Comparison of ENCODE assay signal across 19 cellular contexts in genomic region chr4:54152846-54153600, GRCh38. TPM values are rescaled to one million over a fixed set of nuclear protein-coding genes. Genes with fewer than 3 reads are reported as not detected.
DNase-seq lines count a peak whose midpoint lies in the region; ATAC-seq and TF ChIP-seq lines count a peak whose summit lies in the region.
"Had no signal": no experiment of that assay in that cellular context is flagged by ENCODE, and none has a peak within 500 bp of the region (broad histone marks: within the 10 kb centered on the region; RNA-seq: fewer than 3 reads in every experiment).

No MANE protein-coding gene starts in this region.

- TF ChIP-seq CTCF in AG04450 (IDR thresholded peaks at IDR 0.05; ENCODE audit: low read depth, low read length), result no peak
- no peak for TF ChIP-seq CTCF in IMR-90 (conservative IDR thresholded peaks at IDR 0.05; ENCODE audit: low read depth, low read length)
- no peak for TF ChIP-seq CTCF in breast epithelium (IDR thresholded peaks at IDR 0.05)
- no peak for TF ChIP-seq CTCF in kidney epithelial cell (IDR thresholded peaks at IDR 0.05; ENCODE audit: insufficient read depth, low read length, poor library complexity, severe bottlenecking)

- H3K4me1 ChIP-seq in IMR-90 (ENCODE audit: control insufficient read depth, insufficient read depth, low read length), result peaks cover 8% of the 10 kb centered on the region; the same call in 1 of the 2 replicates
- no peaks in the 10 kb centered on the region for H3K4me1 ChIP-seq in breast epithelium
- H3K4me1 ChIP-seq: lower lobe of right lung, thyroid gland had no signal

- DNase-seq in AG04450 (ENCODE audit: low read depth, low spot score) (peak; percentile 24), IMR-90 (peak; percentile 63), breast epithelium (ENCODE audit: low spot score in 2 of 2) (peak in 1 of 2 donors; percentile 41), kidney epithelial cell (ENCODE audit: low read depth) (peak; percentile 41), NCI-H1048 (lab: John Stamatoyannopoulos, UW) (no peak), immature natural killer cell (no peak), T-cell (no peak)
- no peak for DNase-seq in activated CD4-positive, alpha-beta T cell treated with anti-CD3 and anti-CD28 coated beads, Interleukin-2, amount 50 U/mL, for 1 hour
- DNase-seq: activated naive CD8-positive, alpha-beta T cell treated with anti-CD3 and anti-CD28 coated beads for 36 hours; AML-193; DMS53; KBM-7; lower lobe of right lung; NCI-H2081 treated with DMSO at 0.1 percent for 48 hours; stimulated activated CD4-positive, alpha-beta T cell treated with anti-CD3 and anti-CD28 coated beads, Interleukin-15, amount 100 ng/mL, for 24 hours; thyroid gland had no signal

- no peaks in the 10 kb centered on the region for H3K79me1 ChIP-seq in IMR-90 (ENCODE audit: low read depth in 1 of 2, low read length in 2 of 2)

- no TSS peak for BruUV-seq in IMR-90 (replicated peaks; lab: Mats Ljungman, UMichigan)

- H2BK15ac ChIP-seq in IMR-90 (ENCODE audit: low read depth, low read length), result peak overlapping the region; percentile 69

- H3K27me3 ChIP-seq in AG04450 (ENCODE audit: control insufficient read depth, insufficient read depth, low read length), result no peaks in the 10 kb centered on the region
- H3K27me3 ChIP-seq in IMR-90 (ENCODE audit: control insufficient read depth, insufficient read depth, low read length), result no peaks in the 10 kb centered on the region
- H3K27me3 ChIP-seq in breast epithelium, result no peaks in the 10 kb centered on the region
- H3K27me3 ChIP-seq in kidney epithelial cell (ENCODE audit: control insufficient read depth, insufficient read depth, low read length), result no peaks in the 10 kb centered on the region
- H3K27me3 ChIP-seq: thyroid gland had no signal

- no peak overlapping the region for H3K56ac ChIP-seq in IMR-90 (ENCODE audit: extremely low read depth, insufficient read depth, low read length)

- POLR2A ChIA-PET in AG04450 (lab: Yijun Ruan, JAX), result no interaction called here
- POLR2A ChIA-PET in IMR-90 (lab: Charles Lee; ENCODE audit: unreplicated experiment), result no interaction called here
- POLR2A ChIA-PET in T-cell (lab: Charles Lee), result no interaction called here

- TF ChIP-seq POLR2A in IMR-90 (IDR thresholded peaks at IDR 0.05; ENCODE audit: low read depth, low read length) (no peak), breast epithelium (IDR thresholded peaks at IDR 0.05) (no peak)

- H3K27me3 Mint-ChIP-seq in immature natural killer cell (ENCODE audit: low read depth in 3 of 3) (peaks cover 2 to 18% (median 2%) of the 10 kb centered on the region in 3 donors), T-cell (peaks cover 2 to 13% of the 10 kb centered on the region in 2 donors)

- no peak overlapping the region for H3K9ac ChIP-seq in IMR-90 (ENCODE audit: low read depth, low read length)

- H3K4me3 Mint-ChIP-seq in immature natural killer cell, result no peak overlapping the region
- H3K4me3 Mint-ChIP-seq in T-cell, result no peak overlapping the region
- H3K4me3 Mint-ChIP-seq: activated naive CD8-positive, alpha-beta T cell treated with anti-CD3 and anti-CD28 coated beads for 36 hours; dendritic cell treated with granulocyte-macrophage colony-stimulating factor and Interleukin-4, amounts not matched to agents 40 ng/mL and 50 ng/mL, for 4 days had no signal

- ATAC-seq in IMR-90 (ENCODE audit: low read depth) (peak; percentile 90), T-cell (replicated peaks in 1 of 4) (no peak)
- ATAC-seq: GM12878 had no signal

- H3K14ac ChIP-seq in IMR-90 (replicated peaks; ENCODE audit: low read depth, low read length), result peak overlapping the region; percentile 48; the same call in 1 of the 2 replicates

- H3K9me3 ChIP-seq in AG04450 (ENCODE audit: control insufficient read depth, insufficient read depth, low read length), result peaks cover 11% of the 10 kb centered on the region
- H3K9me3 ChIP-seq in IMR-90 (ENCODE audit: control insufficient read depth, insufficient read depth, low read length), result no peaks in the 10 kb centered on the region; the same call in 1 of the 2 replicates
- H3K9me3 ChIP-seq in breast epithelium, result no peaks in the 10 kb centered on the region
- H3K9me3 ChIP-seq: lower lobe of right lung, thyroid gland had no signal

- no peak overlapping the region for H2BK5ac ChIP-seq in IMR-90 (ENCODE audit: low read depth, low read length, poor library complexity, severe bottlenecking)

- intact Hi-C loops in IMR-90 (cut with micrococcal nuclease), result loop anchor here (5.0 kb wide), 1 partner anchor 71 kb away; no protein-coding TSS in a partner anchor
- intact Hi-C loops in breast epithelium (cut with DNase I; ENCODE audit: low total_unique reads), result loop anchor here (10.0 kb wide), 1 partner anchor 838 kb away; no protein-coding TSS in a partner anchor

- no peak for TF ChIP-seq RAD21 in IMR-90 (IDR thresholded peaks at IDR 0.05; ENCODE audit: low read length)

- peak overlapping the region; percentile 45 for H2BK20ac ChIP-seq in IMR-90 (ENCODE audit: low read depth, low read length)

- peak overlapping the region; percentile 71 for H2AK9ac ChIP-seq in IMR-90 (replicated peaks; ENCODE audit: low read depth, low read length, poor library complexity)

- WGBS in IMR-90 (ENCODE audit: extremely low coverage in 2 of 2, insufficient read length in 1 of 2), 2 experiments, result no CpG with 5 or more reads among the region's 3 CpGs

- CTCF ChIA-PET in AG04450 (lab: Charles Lee) (no interaction called here), IMR-90 (lab: Yijun Ruan, JAX) (interaction anchor here (1.2 kb wide), 1 partner anchor 9 kb away, joined by 3 read pairs; no protein-coding TSS in a partner anchor), T-cell (lab: Charles Lee) (no interaction called here)

- H4K20me1 ChIP-seq in IMR-90 (ENCODE audit: insufficient read depth, low read length), result no peaks in the 10 kb centered on the region

- H4K91ac ChIP-seq in IMR-90 (ENCODE audit: insufficient read depth, low read depth, low read length), result peak overlapping the region; percentile 4; the same call in 1 of the 2 replicates

- peaks cover 0 to 4% (median 0%) of the 10 kb centered on the region in 6 donors for H3K9me3 Mint-ChIP-seq in immature natural killer cell
- H3K9me3 Mint-ChIP-seq in T-cell, result peaks cover 0 to 5% (median 3%) of the 10 kb centered on the region in 3 donors

- no peak overlapping the region for H3K27ac ChIP-seq in AG04450 (ENCODE audit: low read depth, low read length)
- H3K27ac ChIP-seq in IMR-90 (ENCODE audit: insufficient read depth, low read length), result no peak overlapping the region
- H3K27ac ChIP-seq in breast epithelium, result peak overlapping the region; percentile 19 to 37
- H3K27ac ChIP-seq: lower lobe of right lung, thyroid gland had no signal

- H3K23ac ChIP-seq in IMR-90 (ENCODE audit: low read depth, low read length), result 0 out of 2 replicates have a peak overlapping the region, but pooled peaks have one; percentile 0

- dilution Hi-C loops in IMR-90 (cut with HindIII; ENCODE audit: low sequenced_read_pairs, unreplicated experiment), result no loop called here

- no peak overlapping the region for H3K4me3 ChIP-seq in AG04450 (ENCODE audit: low read depth, low read length)
- H3K4me3 ChIP-seq in IMR-90 (ENCODE audit: insufficient read depth, low read depth, low read length), result no peak overlapping the region
- no peak overlapping the region for H3K4me3 ChIP-seq in breast epithelium
- no peak overlapping the region for H3K4me3 ChIP-seq in kidney epithelial cell (ENCODE audit: low read depth, low read length)
- H3K4me3 ChIP-seq: GM12878, lower lobe of right lung, thyroid gland had no signal

- H2AFZ ChIP-seq in IMR-90 (replicated peaks; ENCODE audit: low read length, poor library complexity), result no peak overlapping the region

- H3K9me1 ChIP-seq in IMR-90 (ENCODE audit: insufficient read depth, low read length), result peaks cover 4% of the 10 kb centered on the region

- in situ Hi-C loops in IMR-90 (cut with MboI; ENCODE audit: low sequenced_read_pairs), result no loop called here

- peak overlapping the region; percentile 47 to 57; a peak in 3 of 4 replicates for H4K8ac ChIP-seq in IMR-90 (ENCODE audit: low read depth in 2 of 2, low read length in 2 of 2)

- H2BK120ac ChIP-seq in IMR-90 (ENCODE audit: low read depth, low read length), result peak overlapping the region; percentile 36

- peak overlapping the region; percentile 55 for H3K4ac ChIP-seq in IMR-90 (ENCODE audit: low read depth, low read length)

- no peak overlapping the region for H3K4me2 ChIP-seq in IMR-90 (ENCODE audit: low read depth, low read length)

- H3K36me3 Mint-ChIP-seq in immature natural killer cell (peaks cover 0 to 7% (median 0%) of the 10 kb centered on the region in 3 donors), T-cell (no peaks in the 10 kb centered on the region)

- 0 out of 2 replicates have a peak overlapping the region, but pooled peaks have one; percentile 16 for H4K5ac ChIP-seq in IMR-90 (ENCODE audit: low read depth, low read length)

- H3K27ac Mint-ChIP-seq in immature natural killer cell, result no peak overlapping the region
- no peak overlapping the region for H3K27ac Mint-ChIP-seq in T-cell
- H3K27ac Mint-ChIP-seq: activated naive CD8-positive, alpha-beta T cell treated with anti-CD3 and anti-CD28 coated beads for 36 hours; dendritic cell treated with granulocyte-macrophage colony-stimulating factor and Interleukin-4, amounts not matched to agents 40 ng/mL and 50 ng/mL, for 4 days had no signal

- H2AK5ac ChIP-seq in IMR-90 (ENCODE audit: low read depth, low read length), result peak overlapping the region; percentile 74; the same call in 1 of the 2 replicates

- H3K18ac ChIP-seq in IMR-90 (ENCODE audit: low read depth, low read length), result 0 out of 2 replicates have a peak overlapping the region, but pooled peaks have one; percentile 21

- H3K36me3 ChIP-seq in IMR-90 (ENCODE audit: control insufficient read depth, insufficient read depth, low read length), result no peaks in the 10 kb centered on the region
- H3K36me3 ChIP-seq in breast epithelium, result no peaks in the 10 kb centered on the region
- H3K36me3 ChIP-seq in kidney epithelial cell (ENCODE audit: control insufficient read depth, insufficient read depth, low read length), result no peaks in the 10 kb centered on the region
- H3K36me3 ChIP-seq: lower lobe of right lung, thyroid gland had no signal

- H3K4me1 Mint-ChIP-seq in immature natural killer cell (no peaks in the 10 kb centered on the region), T-cell (peaks cover 0 to 11% (median 0%) of the 10 kb centered on the region in 3 donors)
- H3K4me1 Mint-ChIP-seq: activated naive CD8-positive, alpha-beta T cell treated with anti-CD3 and anti-CD28 coated beads for 36 hours had no signal

TF ChIP-seq in IMR-90, 13 proteins besides CTCF, POLR2A, EP300 and RAD21 (continues in another document):
- TF ChIP-seq SMC3 (IDR thresholded peaks at IDR 0.05; ENCODE audit: low read depth, low read length), result no peak
- no peak for TF ChIP-seq RFX5 (IDR thresholded peaks at IDR 0.05; ENCODE audit: low read depth, low read length)

RNA-seq across cellular contexts. Expression of gene GSX2, which starts 53.1 kb away (rescaled TPM):
- polyA plus RNA-seq in AG04450 (2011; rRNA removed), result not detected in 2 replicates
- polyA minus RNA-seq in AG04450 (2011; rRNA and poly(A)+ RNA removed), result not detected in 2 replicates
- not detected in 2 replicates for total RNA-seq in IMR-90 (2012; rRNA removed)
- polyA plus RNA-seq in IMR-90 (2012; rRNA removed), result not detected in 2 replicates
- polyA plus RNA-seq in IMR-90 (2012; cell fraction: cytosol; rRNA removed), result 0.03 TPM in 1 of 2 replicates, not detected in the other
- polyA plus RNA-seq in IMR-90 (2012; cell fraction: nucleus; rRNA removed; ENCODE audit: low replicate concordance), result not detected in 2 replicates
- total RNA-seq in breast epithelium, result not detected
- total RNA-seq in kidney epithelial cell, result not detected in 2 replicates
- polyA plus RNA-seq in immature natural killer cell, result not detected
- total RNA-seq in T-cell, result not detected
- total RNA-seq: activated naive CD8-positive, alpha-beta T cell treated with anti-CD3 and anti-CD28 coated beads for 36 hours; glomerular endothelial cell; lower lobe of right lung; thyroid gland had no signal

Comparison
In these comparisons a context has a peak if more than half of its experiments do, and no peak if none do; other contexts are left out.
1. DNase-seq: peak in AG04450 (single experiment), IMR-90 (single experiment) and kidney epithelial cell (single experiment); none in activated CD4-positive, alpha-beta T cell treated with anti-CD3 and anti-CD28 coated beads, Interleukin-2, amount 50 U/mL, for 1 hour (single experiment), NCI-H1048 (single experiment), immature natural killer cell (0 of 3) and T-cell (0 of 34).
2. H3K27ac ChIP-seq: peak in breast epithelium (2 of 2); none in AG04450 (single experiment) and IMR-90 (single experiment).